In genomic region chr1:164466429-164466828, GRCh38 we compare ENCODE assay signal across 14 cellular contexts.
"Had no signal": no experiment of that assay in that cellular context is flagged by ENCODE, and none has a peak within 500 bp of the region (broad histone marks: within the 10 kb centered on the region; RNA-seq: fewer than 3 reads in every experiment).

No MANE protein-coding gene starts in this region.

- H3K27ac ChIP-seq: dorsolateral prefrontal cortex, gastrocnemius medialis, thyroid gland had no signal

- H3K4me3 ChIP-seq: dorsolateral prefrontal cortex, gastrocnemius medialis, thyroid gland had no signal

- H3K4me1 ChIP-seq: gastrocnemius medialis, thyroid gland had no signal

- ATAC-seq: activated CD4-positive, alpha-beta T cell treated with anti-CD3 and anti-CD28 coated beads for 36 hours; activated CD8-positive, alpha-beta memory T cell treated with anti-CD3 and anti-CD28 coated beads, Interleukin-2, amount 10 ng/mL, durations not matched to agents 7 days and 5 days; gastrocnemius medialis; left lobe of liver; sciatic nerve; WTC11 had no signal

- H3K9me3 ChIP-seq: gastrocnemius medialis, thyroid gland had no signal

- DNase-seq: activated CD4-positive, alpha-beta memory T cell treated with anti-CD3 and anti-CD28 coated beads, Interleukin-2, amount 10 ng/mL, durations not matched to agents 7 days and 5 days; activated CD4-positive, alpha-beta T cell treated with anti-CD3 and anti-CD28 coated beads for 36 hours; activated CD8-positive, alpha-beta memory T cell treated with anti-CD3 and anti-CD28 coated beads, Interleukin-2, amount 10 ng/mL, durations not matched to agents 7 days and 5 days; caudate nucleus; dorsolateral prefrontal cortex; gastrocnemius medialis; head of caudate nucleus; midbrain; nucleus accumbens; stimulated activated naive CD4-positive, alpha-beta T cell; thyroid gland had no signal

- H3K36me3 ChIP-seq: gastrocnemius medialis, thyroid gland had no signal
